Comparison of ENCODE assay signal across 15 cellular contexts in genomic region chr1:78080767-78081166, GRCh38. TPM values are rescaled to one million over a fixed set of nuclear protein-coding genes. Genes with fewer than 3 reads are reported as not detected.
DNase-seq lines count a peak whose midpoint lies in the region; ATAC-seq, FAIRE-seq and TF ChIP-seq lines count a peak whose summit lies in the region.
"Had no signal": no experiment of that assay in that cellular context is flagged by ENCODE, and none has a peak within 500 bp of the region (broad histone marks: within the 10 kb centered on the region; RNA-seq: fewer than 3 reads in every experiment).

No MANE protein-coding gene starts in this region.

- H3K27ac ChIP-seq in MM.1S (ENCODE audit: low read length) = no peak overlapping the region
- no peak overlapping the region for H3K27ac ChIP-seq in small intestine (ENCODE audit: low read depth in 1 of 2, low read length in 1 of 2)

- H3K9me3 ChIP-seq in MM.1S (replicated peaks; ENCODE audit: insufficient read depth, low read length) (no peaks in the 10 kb centered on the region), small intestine (ENCODE audit: control insufficient read depth, low read depth) (no peaks in the 10 kb centered on the region)
- H3K9me3 ChIP-seq: uterus had no signal

- peaks cover 5% of the 10 kb centered on the region for H3K4me1 ChIP-seq in MM.1S (ENCODE audit: low read length)
- H3K4me1 ChIP-seq in small intestine (ENCODE audit: control insufficient read depth in 2 of 2, insufficient read depth in 1 of 2, low read depth in 1 of 2, low read length in 1 of 2) = peaks cover 0 to 6% of the 10 kb centered on the region in 2 donors
- H3K4me1 ChIP-seq: uterus had no signal

- peak overlapping the region; percentile 50 for H3K4me2 ChIP-seq in MM.1S (ENCODE audit: low read depth, low read length)

- no peak for TF ChIP-seq CTCF in MM.1S (IDR thresholded peaks at IDR 0.05; ENCODE audit: low read length)

- H3K9ac ChIP-seq in MM.1S (ENCODE audit: low read length) = peak overlapping the region; percentile 10; the same call in 1 of the 2 replicates

- no peaks in the 10 kb centered on the region for H3K79me2 ChIP-seq in MM.1S (ENCODE audit: low read length)

- H3K4me3 Mint-ChIP-seq in activated T-cell treated with anti-CD3 and anti-CD28 coated beads, Interleukin-2, amount 50 U/mL, for 24 hours = peak overlapping the region; percentile 45
- peak overlapping the region; percentile 50 to 72 for H3K4me3 Mint-ChIP-seq in effector memory CD8-positive, alpha-beta T cell

- H3K9me2 ChIP-seq in MM.1S (replicated peaks; ENCODE audit: insufficient read depth, low read length) = no peaks in the 10 kb centered on the region

- no peaks in the 10 kb centered on the region for H3K27me3 Mint-ChIP-seq in activated T-cell treated with anti-CD3 and anti-CD28 coated beads, Interleukin-2, amount 50 U/mL, for 24 hours
- no peaks in the 10 kb centered on the region for H3K27me3 Mint-ChIP-seq in effector memory CD8-positive, alpha-beta T cell

- H3K36me3 ChIP-seq in MM.1S (replicated peaks; ENCODE audit: insufficient read depth, low read length) (no peaks in the 10 kb centered on the region), small intestine (ENCODE audit: control insufficient read depth in 2 of 2, insufficient read depth in 2 of 2, low read length in 2 of 2) (peaks cover 0 to 4% of the 10 kb centered on the region in 2 donors)
- H3K36me3 ChIP-seq: uterus had no signal

- peak overlapping the region; percentile 50 for H3K27ac Mint-ChIP-seq in activated T-cell treated with anti-CD3 and anti-CD28 coated beads, Interleukin-2, amount 50 U/mL, for 24 hours
- H3K27ac Mint-ChIP-seq in effector memory CD8-positive, alpha-beta T cell = peak overlapping the region; percentile 73 to 74

- H3K27me3 ChIP-seq in MM.1S (replicated peaks; ENCODE audit: insufficient read depth, low read length) (no peaks in the 10 kb centered on the region), small intestine (ENCODE audit: control insufficient read depth in 2 of 2, insufficient read depth in 2 of 2, low read length in 2 of 2) (no peaks in the 10 kb centered on the region)
- H3K27me3 ChIP-seq: uterus had no signal

- peaks cover 25% of the 10 kb centered on the region for H3K4me1 Mint-ChIP-seq in activated T-cell treated with anti-CD3 and anti-CD28 coated beads, Interleukin-2, amount 50 U/mL, for 24 hours (ENCODE audit: low read depth)
- peaks cover 9 to 10% of the 10 kb centered on the region in 2 donors for H3K4me1 Mint-ChIP-seq in effector memory CD8-positive, alpha-beta T cell (ENCODE audit: low read depth in 2 of 2)

- peak; percentile 26 for ATAC-seq in effector memory CD8-positive, alpha-beta T cell (replicated peaks)
- no peak for ATAC-seq in HG02973 (IDR thresholded peaks at IDR 0.05; ENCODE audit: unreplicated experiment)
- no peak for ATAC-seq in GM19395 (IDR thresholded peaks at IDR 0.05; ENCODE audit: unreplicated experiment)
- ATAC-seq: activated naive CD4-positive, alpha-beta T cell treated with anti-CD3 and anti-CD28 coated beads, Interleukin-2, amount 50 U/mL, for 72 hours had no signal

- H4K20me1 ChIP-seq in MM.1S (ENCODE audit: insufficient read depth, low read length) = no peaks in the 10 kb centered on the region

- H3K36me3 Mint-ChIP-seq in activated T-cell treated with anti-CD3 and anti-CD28 coated beads, Interleukin-2, amount 50 U/mL, for 24 hours (ENCODE audit: low read depth) = no peaks in the 10 kb centered on the region
- no peaks in the 10 kb centered on the region for H3K36me3 Mint-ChIP-seq in effector memory CD8-positive, alpha-beta T cell (ENCODE audit: insufficient read depth)

- peaks cover 7% of the 10 kb centered on the region for H3K9me3 Mint-ChIP-seq in activated T-cell treated with anti-CD3 and anti-CD28 coated beads, Interleukin-2, amount 50 U/mL, for 24 hours
- H3K9me3 Mint-ChIP-seq in effector memory CD8-positive, alpha-beta T cell = no peaks in the 10 kb centered on the region

- 74 to 79% (median 75%) methylated on average over 2 of the region's 2 CpGs for WGBS in small intestine, 3 donors

- peak overlapping the region; percentile 77 for H2AFZ ChIP-seq in MM.1S (ENCODE audit: low read length)

- H3F3A ChIP-seq in MM.1S (ENCODE audit: insufficient read depth, low read length) = no peaks in the 10 kb centered on the region

- FAIRE-seq in small intestine (lab: Jason Lieb, UNC) = peak; percentile 19
- FAIRE-seq: GM12892 had no signal

- H3K4me3 ChIP-seq in MM.1S (ENCODE audit: low read length) (peak overlapping the region; percentile 42), small intestine (ENCODE audit: low read depth in 1 of 2, low read length in 2 of 2) (no peak overlapping the region)
- H3K4me3 ChIP-seq: smooth muscle cell, uterus had no signal

- DNase-seq in activated T-cell treated with anti-CD3 and anti-CD28 coated beads, Interleukin-2, amount 50 U/mL, for 24 hours = no peak
- DNase-seq in activated T-cell treated with anti-CD3 and anti-CD28 coated beads, Interleukin-2, amount 50 U/mL, for 48 hours = no peak
- DNase-seq in MM.1S (peak; percentile 15), small intestine (no peak), NCI-H510A (lab: John Stamatoyannopoulos, UW) (no peak)
- no peak for DNase-seq in effector memory CD8-positive, alpha-beta T cell
- DNase-seq: DMS79 treated with DMSO at 0.1 percent for 48 hours, NCI-H1105, SHP77, uterus had no signal

RNA-seq across cellular contexts. Expression of gene GIPC2, which starts 35.0 kb away (rescaled TPM):
- polyA plus RNA-seq in small intestine = 10 to 100 TPM; 30.1 to 62.0 (median 41.9) TPM
